38 cellular contexts compared by ENCODE assay signal in genomic region chr5:7179364-7179763, GRCh38.
"Had no signal": no experiment of that assay in that cellular context is flagged by ENCODE, and none has a peak within 500 bp of the region (broad histone marks: within the 10 kb centered on the region; RNA-seq: fewer than 3 reads in every experiment).

No MANE protein-coding gene starts in this region.

- H3K27me3 Mint-ChIP-seq: activated CD4-positive, alpha-beta memory T cell treated with anti-CD3 and anti-CD28 coated beads, Interleukin-2, amount 10 ng/mL, durations not matched to agents 7 days and 5 days; activated CD4-positive, alpha-beta T cell treated with anti-CD3 and anti-CD28 coated beads for 36 hours; activated CD4-positive, alpha-beta T cell treated with anti-CD3 and anti-CD28 coated beads, Interleukin-2, amount 10 ng/mL, durations not matched to agents 7 days and 5 days; activated CD8-positive, alpha-beta memory T cell treated with anti-CD3 and anti-CD28 coated beads, Interleukin-2, amount 10 ng/mL, durations not matched to agents 7 days and 5 days; activated naive CD4-positive, alpha-beta T cell treated with anti-CD3 and anti-CD28 coated beads, Interleukin-2, amount 10 ng/mL, durations not matched to agents 7 days and 5 days; activated naive CD4-positive, alpha-beta T cell treated with anti-CD3 and anti-CD28 coated beads, Interleukin-2, amount 50 U/mL, for 24 hours; activated naive CD8-positive, alpha-beta T cell; activated naive CD8-positive, alpha-beta T cell treated with anti-CD3 and anti-CD28 coated beads, Interleukin-2, amount 10 ng/mL, durations not matched to agents 7 days and 5 days; activated naive CD8-positive, alpha-beta T cell treated with anti-CD3 and anti-CD28 coated beads, Interleukin-2, amount 50 U/mL, for 24 hours; activated T-cell treated with anti-CD3 and anti-CD28 coated beads, Interleukin-2, amount 50 U/mL, for 24 hours; brain; central memory CD8-positive, alpha-beta T cell had no signal

- H3K36me3 Mint-ChIP-seq: activated CD8-positive, alpha-beta memory T cell treated with anti-CD3 and anti-CD28 coated beads, Interleukin-2, amount 10 ng/mL, durations not matched to agents 7 days and 5 days; activated naive CD4-positive, alpha-beta T cell treated with anti-CD3 and anti-CD28 coated beads, Interleukin-2, amount 10 ng/mL, durations not matched to agents 7 days and 5 days; activated naive CD4-positive, alpha-beta T cell treated with anti-CD3 and anti-CD28 coated beads, Interleukin-2, amount 50 U/mL, for 24 hours; activated naive CD8-positive, alpha-beta T cell; activated naive CD8-positive, alpha-beta T cell treated with anti-CD3 and anti-CD28 coated beads, Interleukin-2, amount 10 ng/mL, durations not matched to agents 7 days and 5 days; brain; WTC11 had no signal

- H3K9me3 Mint-ChIP-seq: activated CD4-positive, alpha-beta T cell treated with anti-CD3 and anti-CD28 coated beads, Interleukin-2, amount 10 ng/mL, durations not matched to agents 7 days and 5 days; activated naive CD4-positive, alpha-beta T cell treated with anti-CD3 and anti-CD28 coated beads, Interleukin-2, amount 10 ng/mL, durations not matched to agents 7 days and 5 days; activated naive CD4-positive, alpha-beta T cell treated with anti-CD3 and anti-CD28 coated beads, Interleukin-2, amount 50 U/mL, for 24 hours; WTC11 had no signal

- H3K27ac Mint-ChIP-seq: activated CD4-positive, alpha-beta memory T cell treated with anti-CD3 and anti-CD28 coated beads, Interleukin-2, amount 10 ng/mL, durations not matched to agents 7 days and 5 days; activated CD4-positive, alpha-beta T cell treated with anti-CD3 and anti-CD28 coated beads for 36 hours; activated CD4-positive, alpha-beta T cell treated with anti-CD3 and anti-CD28 coated beads, Interleukin-2, amount 10 ng/mL, durations not matched to agents 7 days and 5 days; activated CD8-positive, alpha-beta memory T cell treated with anti-CD3 and anti-CD28 coated beads, Interleukin-2, amount 10 ng/mL, durations not matched to agents 7 days and 5 days; activated CD8-positive, alpha-beta T cell treated with anti-CD3 and anti-CD28 coated beads, Interleukin-2, amount 10 ng/mL, durations not matched to agents 7 days and 5 days; activated naive CD4-positive, alpha-beta T cell treated with anti-CD3 and anti-CD28 coated beads, Interleukin-2, amount 50 U/mL, for 24 hours; activated naive CD8-positive, alpha-beta T cell; activated naive CD8-positive, alpha-beta T cell treated with anti-CD3 and anti-CD28 coated beads, Interleukin-2, amount 10 ng/mL, durations not matched to agents 7 days and 5 days; activated naive CD8-positive, alpha-beta T cell treated with anti-CD3 and anti-CD28 coated beads, Interleukin-2, amount 50 U/mL, for 24 hours; activated T-cell treated with anti-CD3 and anti-CD28 coated beads, Interleukin-2, amount 50 U/mL, for 24 hours; activated T-helper 2 cell treated with anti-CD3 and anti-CD28 coated beads, Interferon-gamma antibody, Interleukin-2, Interleukin-4, amounts not matched to agents 10 μg/mL and 5 μg/mL and 100 μg/mL, durations not matched to agents 14 hours and 24 hours and 36 hours; brain; T-helper 1 cell treated with Interleukin-12 subunit alpha and Interleukin-12 subunit beta and Interleukin-4 antibody, amounts not matched to agents 30 μg/mL and 1 μg/mL, for 36 hours; T-helper 2 cell treated with Interferon-gamma antibody and Interleukin-4, amounts not matched to agents 5 μg/mL and 100 μg/mL, for 36 hours; WTC11 had no signal

- H3K4me3 Mint-ChIP-seq: activated CD4-positive, alpha-beta memory T cell treated with anti-CD3 and anti-CD28 coated beads, Interleukin-2, amount 10 ng/mL, durations not matched to agents 7 days and 5 days; activated CD4-positive, alpha-beta T cell treated with anti-CD3 and anti-CD28 coated beads for 36 hours; activated CD4-positive, alpha-beta T cell treated with anti-CD3 and anti-CD28 coated beads, Interleukin-2, amount 10 ng/mL, durations not matched to agents 7 days and 5 days; activated CD8-positive, alpha-beta memory T cell treated with anti-CD3 and anti-CD28 coated beads, Interleukin-2, amount 10 ng/mL, durations not matched to agents 7 days and 5 days; activated CD8-positive, alpha-beta T cell treated with anti-CD3 and anti-CD28 coated beads, Interleukin-2, amount 10 ng/mL, durations not matched to agents 7 days and 5 days; activated naive CD4-positive, alpha-beta T cell treated with anti-CD3 and anti-CD28 coated beads, Interleukin-2, amount 10 ng/mL, durations not matched to agents 7 days and 5 days; activated naive CD4-positive, alpha-beta T cell treated with anti-CD3 and anti-CD28 coated beads, Interleukin-2, amount 50 U/mL, for 24 hours; activated naive CD8-positive, alpha-beta T cell; activated naive CD8-positive, alpha-beta T cell treated with anti-CD3 and anti-CD28 coated beads, Interleukin-2, amount 10 ng/mL, durations not matched to agents 7 days and 5 days; activated naive CD8-positive, alpha-beta T cell treated with anti-CD3 and anti-CD28 coated beads, Interleukin-2, amount 50 U/mL, for 24 hours; activated T-cell treated with anti-CD3 and anti-CD28 coated beads, Interleukin-2, amount 50 U/mL, for 24 hours; brain; central memory CD8-positive, alpha-beta T cell; T-helper 1 cell treated with Interleukin-12 subunit alpha and Interleukin-12 subunit beta and Interleukin-4 antibody, amounts not matched to agents 30 μg/mL and 1 μg/mL, for 36 hours; T-helper 2 cell treated with Interferon-gamma antibody and Interleukin-4, amounts not matched to agents 5 μg/mL and 100 μg/mL, for 36 hours; WTC11 had no signal

- H3K4me1 Mint-ChIP-seq: activated CD4-positive, alpha-beta memory T cell treated with anti-CD3 and anti-CD28 coated beads, Interleukin-2, amount 10 ng/mL, durations not matched to agents 7 days and 5 days; activated CD4-positive, alpha-beta T cell treated with anti-CD3 and anti-CD28 coated beads for 36 hours; activated CD4-positive, alpha-beta T cell treated with anti-CD3 and anti-CD28 coated beads, Interleukin-2, amount 10 ng/mL, durations not matched to agents 7 days and 5 days; activated CD8-positive, alpha-beta memory T cell treated with anti-CD3 and anti-CD28 coated beads, Interleukin-2, amount 10 ng/mL, durations not matched to agents 7 days and 5 days; activated naive CD4-positive, alpha-beta T cell treated with anti-CD3 and anti-CD28 coated beads, Interleukin-2, amount 10 ng/mL, durations not matched to agents 7 days and 5 days; activated naive CD4-positive, alpha-beta T cell treated with anti-CD3 and anti-CD28 coated beads, Interleukin-2, amount 50 U/mL, for 24 hours; activated naive CD8-positive, alpha-beta T cell treated with anti-CD3 and anti-CD28 coated beads, Interleukin-2, amount 10 ng/mL, durations not matched to agents 7 days and 5 days; activated naive CD8-positive, alpha-beta T cell treated with anti-CD3 and anti-CD28 coated beads, Interleukin-2, amount 50 U/mL, for 24 hours; brain; central memory CD8-positive, alpha-beta T cell; WTC11 had no signal

- DNase-seq: activated CD4-positive, alpha-beta memory T cell treated with anti-CD3 and anti-CD28 coated beads, Interleukin-2, amount 10 ng/mL, durations not matched to agents 7 days and 5 days; activated CD4-positive, alpha-beta T cell treated with anti-CD3 and anti-CD28 coated beads for 1 hour; activated CD4-positive, alpha-beta T cell treated with anti-CD3 and anti-CD28 coated beads for 36 hours; activated CD4-positive, alpha-beta T cell treated with anti-CD3 and anti-CD28 coated beads for 48 hours; activated CD4-positive, alpha-beta T cell treated with anti-CD3 and anti-CD28 coated beads, Interleukin-2, amount 10 ng/mL, durations not matched to agents 7 days and 5 days; activated CD4-positive, alpha-beta T cell treated with anti-CD3 and anti-CD28 coated beads, Interleukin-2, amount 50 U/mL, for 48 hours; activated CD4-positive, CD25-positive, alpha-beta regulatory T cell; activated CD8-positive, alpha-beta memory T cell treated with anti-CD3 and anti-CD28 coated beads for 24 hours; activated CD8-positive, alpha-beta memory T cell treated with anti-CD3 and anti-CD28 coated beads, Interleukin-2, amount 10 ng/mL, durations not matched to agents 7 days and 5 days; activated CD8-positive, alpha-beta memory T cell treated with anti-CD3 and anti-CD28 coated beads, Interleukin-2, amount 50 U/mL, for 48 hours; activated CD8-positive, alpha-beta T cell treated with anti-CD3 and anti-CD28 coated beads, Interleukin-2, amount 10 ng/mL, durations not matched to agents 7 days and 5 days; activated effector memory CD4-positive, alpha-beta T cell treated with Interleukin-2 at 50 U/mL for 16 hours; activated gamma-delta T cell; activated naive CD4-positive, alpha-beta T cell treated with anti-CD3 and anti-CD28 coated beads, Interleukin-2, amount 10 ng/mL, durations not matched to agents 7 days and 5 days; activated naive CD4-positive, alpha-beta T cell treated with Interleukin-2 at 50 U/mL for 16 hours; activated naive CD8-positive, alpha-beta T cell treated with anti-CD3 and anti-CD28 coated beads, Interleukin-2, amount 10 ng/mL, durations not matched to agents 7 days and 5 days; activated naive CD8-positive, alpha-beta T cell treated with anti-CD3 and anti-CD28 coated beads, Interleukin-2, amount 50 U/mL, for 24 hours; activated T-cell treated with anti-CD3 and anti-CD28 coated beads, Interleukin-2, amount 50 U/mL, for 24 hours; activated T-cell treated with anti-CD3 and anti-CD28 coated beads, Interleukin-2, amount 50 U/mL, for 48 hours; amygdala; anterior cingulate cortex; caudate nucleus; cerebellar nuclear complex; T-helper 1 cell; T-helper 2 cell; T-helper 9 cell; WERI-Rb-1 had no signal

- ATAC-seq: activated CD4-positive, alpha-beta T cell treated with anti-CD3 and anti-CD28 coated beads for 36 hours; activated CD4-positive, CD25-positive, alpha-beta regulatory T cell treated with anti-CD3 and anti-CD28 coated beads, Interleukin-2, amount 50 U/mL, for 24 hours; activated CD8-positive, alpha-beta memory T cell treated with anti-CD3 and anti-CD28 coated beads, Interleukin-2, amount 10 ng/mL, durations not matched to agents 7 days and 5 days; activated CD8-positive, alpha-beta T cell treated with anti-CD3 and anti-CD28 coated beads, Interleukin-2, amount 10 ng/mL, durations not matched to agents 7 days and 5 days; activated naive CD8-positive, alpha-beta T cell treated with anti-CD3 and anti-CD28 coated beads, Interleukin-2, amount 50 U/mL, for 24 hours; WTC11 had no signal

- H3K27ac ChIP-seq: ascending aorta, cardiac muscle cell, WERI-Rb-1 had no signal
